In the genomic region with DNA sequence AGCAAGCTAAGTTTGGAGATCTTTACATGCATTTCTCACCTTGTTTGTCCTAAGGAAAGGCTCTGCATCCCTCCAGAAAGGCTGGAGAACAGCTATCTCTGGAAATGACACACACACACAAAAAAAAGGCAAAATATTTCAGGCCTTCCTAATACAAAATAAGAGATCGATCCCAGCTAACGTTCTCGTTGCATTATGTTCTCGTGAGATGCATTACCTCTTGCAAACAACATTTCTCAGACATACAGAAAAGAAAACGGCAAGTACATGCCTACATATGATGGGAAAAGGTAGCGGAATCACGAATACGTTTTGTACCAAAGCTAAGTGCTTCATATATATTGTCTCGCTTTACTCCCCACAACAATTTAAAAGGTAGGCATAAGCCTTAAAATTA, we compare ENCODE assay signal across 8 cellular contexts. TPM values are rescaled to one million over a fixed set of nuclear protein-coding genes. Genes with fewer than 3 reads are reported as not detected.
DNase-seq lines count a peak whose midpoint lies in the region; ATAC-seq and TF ChIP-seq lines count a peak whose summit lies in the region.

No MANE protein-coding gene starts in this region.

- no peaks in the 10 kb centered on the region for H3K36me3 ChIP-seq in thymus (ENCODE audit: control insufficient read depth, insufficient read depth)

- H3K9me3 Mint-ChIP-seq in activated CD4-positive, alpha-beta memory T cell treated with anti-CD3 and anti-CD28 coated beads for 36 hours, result no peaks in the 10 kb centered on the region
- H3K9me3 Mint-ChIP-seq in immature natural killer cell, result no peaks in the 10 kb centered on the region

- 4% methylated on average over 9 of the region's 9 CpGs for WGBS in thymus

- H3K4me3 ChIP-seq in AG09309 (ENCODE audit: control insufficient read depth, low read depth, low read length) (peak overlapping the region; percentile 79), thymus (ENCODE audit: low read length) (peak overlapping the region; percentile 71)

- no peaks in the 10 kb centered on the region for H3K9me3 ChIP-seq in thymus (ENCODE audit: control insufficient read depth)

- peaks cover 27% of the 10 kb centered on the region for H3K36me3 Mint-ChIP-seq in activated CD4-positive, alpha-beta memory T cell treated with anti-CD3 and anti-CD28 coated beads for 36 hours
- H3K36me3 Mint-ChIP-seq in immature natural killer cell, result peaks cover 6 to 22% (median 22%) of the 10 kb centered on the region in 3 donors

- DNase-seq in AG09309 (ENCODE audit: low read depth) (no peak), immature natural killer cell (no peak), NCI-H2107 (lab: John Stamatoyannopoulos, UW) (no peak), GM10248 (ENCODE audit: extremely low spot score) (no peak), HuH-7.5 (ENCODE audit: low spot score) (no peak)
- no peak for DNase-seq in activated CD4-positive, alpha-beta memory T cell treated with anti-CD3 and anti-CD28 coated beads for 36 hours

- ATAC-seq in GM21576 (IDR thresholded peaks at IDR 0.05; ENCODE audit: unreplicated experiment), result peak; percentile 0

- peak overlapping the region; percentile 96 for H3K4me3 Mint-ChIP-seq in activated CD4-positive, alpha-beta memory T cell treated with anti-CD3 and anti-CD28 coated beads for 36 hours
- H3K4me3 Mint-ChIP-seq in immature natural killer cell, result peak overlapping the region; percentile 92 to 99 (median 97)

- intact Hi-C loops in activated CD4-positive, alpha-beta memory T cell treated with anti-CD3 and anti-CD28 coated beads for 36 hours (cut with micrococcal nuclease), result loop anchor here (1.0 to 5.0 kb wide), 7 partner anchors 50 to 648 kb away; partner anchors contain the start of genes AKAP9, CYP51A1, FZD1 and PEX1

- peak overlapping the region; percentile 83 for H3K27ac Mint-ChIP-seq in activated CD4-positive, alpha-beta memory T cell treated with anti-CD3 and anti-CD28 coated beads for 36 hours
- H3K27ac Mint-ChIP-seq in immature natural killer cell, result peak overlapping the region; percentile 90 to 99 (median 96)

- CTCF ChIA-PET in activated CD4-positive, alpha-beta memory T cell treated with anti-CD3 and anti-CD28 coated beads for 36 hours (lab: Charles Lee), result interaction anchor here (0.6 to 2.8 kb wide), 10 partner anchors 10 to 567 kb away, joined by 3 to 25 read pairs (median 4); partner anchors contain the start of genes AKAP9 and GATAD1
- CTCF ChIA-PET in GM10248 (lab: Yijun Ruan, JAX), result interaction anchor here (0.7 to 2.9 kb wide), 21 partner anchors 9 to 788 kb away, joined by 3 to 21 read pairs (median 6); partner anchors contain the start of genes AKAP9 and GATAD1

- no peaks in the 10 kb centered on the region for H3K27me3 Mint-ChIP-seq in activated CD4-positive, alpha-beta memory T cell treated with anti-CD3 and anti-CD28 coated beads for 36 hours
- H3K27me3 Mint-ChIP-seq in immature natural killer cell (ENCODE audit: low read depth in 3 of 3), result peaks cover 0 to 8% (median 5%) of the 10 kb centered on the region in 3 donors

- H3K4me1 Mint-ChIP-seq in activated CD4-positive, alpha-beta memory T cell treated with anti-CD3 and anti-CD28 coated beads for 36 hours (ENCODE audit: low read depth), result peaks cover 29% of the 10 kb centered on the region
- H3K4me1 Mint-ChIP-seq in immature natural killer cell, result peaks cover 41 to 53% of the 10 kb centered on the region in 2 donors

- no peaks in the 10 kb centered on the region for H3K27me3 ChIP-seq in thymus (ENCODE audit: control insufficient read depth, insufficient read depth)

- TF ChIP-seq CTCF in AG09309 (IDR thresholded peaks at IDR 0.05; ENCODE audit: control insufficient read depth, insufficient read depth, low read depth, low read length, missing control alignments) (no peak), GM10248 (IDR thresholded peaks at IDR 0.05; ENCODE audit: control extremely low read depth, extremely low read depth, low read depth, missing control alignments) (no peak)

- peaks cover 6% of the 10 kb centered on the region for H3K4me1 ChIP-seq in thymus (ENCODE audit: control insufficient read depth, insufficient read depth, low read length)

- POLR2A ChIA-PET in activated CD4-positive, alpha-beta memory T cell treated with anti-CD3 and anti-CD28 coated beads for 36 hours (lab: Charles Lee), result interaction anchor here (0.8 kb wide), 1 partner anchor 17 kb away, joined by 4 read pairs; no protein-coding TSS in a partner anchor
- POLR2A ChIA-PET in GM10248 (lab: Yijun Ruan, JAX), result no interaction called here

- no peak overlapping the region for H3K27ac ChIP-seq in thymus (ENCODE audit: low read depth)

RNA-seq across cellular contexts. Expression of gene MTERF1, which starts 0.5 kb away (rescaled TPM):
- 10 to 100 TPM; 14.1 to 14.2 TPM for total RNA-seq in activated CD4-positive, alpha-beta memory T cell treated with anti-CD3 and anti-CD28 coated beads for 36 hours
- polyA plus RNA-seq in immature natural killer cell (1 to 10 TPM; 1.4 to 9.1 (median 8.9) TPM), thymus (21.2 TPM)
